ENCODE assay signal across 8 cellular contexts in the genomic region with DNA sequence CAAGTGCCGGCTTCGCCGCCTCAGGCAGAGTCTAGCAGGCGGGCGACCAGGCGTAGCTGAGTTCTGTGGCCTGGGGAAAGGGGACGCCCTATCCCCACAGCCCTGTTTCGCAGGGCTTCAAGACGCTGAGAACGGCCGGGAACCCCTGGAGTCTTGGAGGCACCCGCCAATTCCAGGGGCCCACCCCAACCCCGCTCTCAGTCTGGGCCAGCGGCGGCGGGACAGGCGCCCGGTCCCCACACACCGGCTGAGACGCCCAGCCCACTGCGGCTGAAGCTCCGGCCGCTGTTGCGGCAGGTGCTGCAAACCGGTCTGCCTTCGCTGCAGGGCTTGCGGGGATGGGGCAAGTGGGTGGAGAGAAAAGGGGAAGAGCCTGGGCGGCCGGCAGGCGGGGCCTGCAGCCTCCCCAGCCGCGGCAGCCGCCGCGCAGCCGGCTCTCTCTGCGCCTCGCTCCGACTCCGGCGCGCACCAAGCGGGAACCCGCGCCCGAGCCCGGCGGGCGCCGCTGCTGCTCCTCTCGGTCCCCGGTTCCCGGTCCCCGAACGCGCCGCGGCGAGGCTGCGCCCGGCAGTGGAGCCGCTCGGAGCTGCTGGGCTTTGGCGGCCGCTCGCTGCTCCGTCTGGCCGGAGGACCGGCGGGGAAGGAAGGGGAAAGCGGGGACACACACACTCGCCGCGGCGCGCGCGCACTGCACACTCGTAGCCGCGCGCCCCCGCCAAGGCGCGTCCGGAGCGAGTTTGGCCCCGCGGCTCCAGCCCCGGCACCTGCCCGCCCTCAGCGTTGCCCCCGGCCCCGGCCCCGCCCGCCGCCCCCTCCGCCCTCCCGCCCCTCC. TPM values are rescaled to one million over a fixed set of nuclear protein-coding genes. Genes with fewer than 3 reads are reported as not detected.
A peak's percentile ranks its signal among the peaks of the same experiment; 100 is the strongest.
DNase-seq lines count a peak whose midpoint lies in the region; ATAC-seq lines count a peak whose summit lies in the region.

PIP5K1B (plus strand) TSS at position 437 of the 832 bp plus-strand sequence. CDS start 117,375 bp downstream, outside the sequence.

- intact Hi-C loops in right cardiac atrium (cut with DNase I): loop anchor here in 3 of 4 donors (5.0 to 10.0 kb wide), 4 partner anchors 77 to 290 kb away; a partner anchor contains a TSS

- H3K9me3 ChIP-seq in adipocyte (ENCODE audit: control insufficient read depth, low read length) (no peaks in the 10 kb centered on the region), right cardiac atrium (ENCODE audit: control insufficient read depth, low read length) (no peaks in the 10 kb centered on the region)
- H3K9me3 ChIP-seq in effector memory CD4-positive, alpha-beta T cell (ENCODE audit: control insufficient read depth, low read length): no peaks in the 10 kb centered on the region

- DNase-seq in DMS153 (lab: John Stamatoyannopoulos, UW) (peak; percentile 78), NOMO-1 (lab: John Stamatoyannopoulos, UW; ENCODE audit: unreplicated experiment in 2 of 2) (peak; percentile 59 to 68), adipocyte (ENCODE audit: low read depth) (peak; percentile 65), right cardiac atrium (peak; percentile 69 to 90 (median 86)), pons (ENCODE audit: low spot score) (peak; percentile 30)
- DNase-seq in effector memory CD4-positive, alpha-beta T cell: no peak

- peaks cover 12% of the 10 kb centered on the region for H3K4me1 ChIP-seq in adipocyte (ENCODE audit: control insufficient read depth, insufficient read depth, low read length)
- H3K4me1 ChIP-seq in right cardiac atrium (ENCODE audit: control insufficient read depth, insufficient read depth, low read length): peaks cover 5% of the 10 kb centered on the region
- H3K4me1 ChIP-seq in effector memory CD4-positive, alpha-beta T cell (ENCODE audit: control insufficient read depth, insufficient read depth, low read length, poor library complexity, severe bottlenecking): peaks cover 4% of the 10 kb centered on the region

- ATAC-seq in GM19372 (IDR thresholded peaks at IDR 0.05; ENCODE audit: low read depth, unreplicated experiment) (peak; percentile 72), HG03460 (IDR thresholded peaks at IDR 0.05; ENCODE audit: unreplicated experiment) (peak; percentile 75), right cardiac atrium (peak; percentile 92)

- H3K36me3 ChIP-seq in adipocyte (ENCODE audit: control insufficient read depth, insufficient read depth, low read length, severe bottlenecking): no peaks in the 10 kb centered on the region
- H3K36me3 ChIP-seq in effector memory CD4-positive, alpha-beta T cell (ENCODE audit: control insufficient read depth, insufficient read depth, low read length): no peaks in the 10 kb centered on the region

- under 1% methylated on average over 99 of the region's 99 CpGs for WGBS in right cardiac atrium

- H3K4me3 ChIP-seq in adipocyte (ENCODE audit: low read length): peak within 1 kb of the TSS; percentile 76
- H3K4me3 ChIP-seq in right cardiac atrium (ENCODE audit: low read length): peak within 1 kb of the TSS; percentile 54
- H3K4me3 ChIP-seq in effector memory CD4-positive, alpha-beta T cell (ENCODE audit: insufficient read depth, low read depth, low read length, poor library complexity, severe bottlenecking): no peak within 1 kb of the TSS

- peak within 1 kb of the TSS; percentile 70 for H3K27ac ChIP-seq in right cardiac atrium (ENCODE audit: low read length)
- no peak within 1 kb of the TSS for H3K27ac ChIP-seq in effector memory CD4-positive, alpha-beta T cell (ENCODE audit: insufficient read depth, low read length, poor library complexity, severe bottlenecking)

- H3K9ac ChIP-seq in adipocyte (ENCODE audit: low read length): no peak within 1 kb of the TSS

- H3K27me3 ChIP-seq in adipocyte (replicated peaks; ENCODE audit: control insufficient read depth, insufficient read depth, low read length) (peaks cover 75% of the 10 kb centered on the region), right cardiac atrium (ENCODE audit: control insufficient read depth, insufficient read depth) (no peaks in the 10 kb centered on the region)
- peaks cover 17% of the 10 kb centered on the region for H3K27me3 ChIP-seq in effector memory CD4-positive, alpha-beta T cell (replicated peaks; ENCODE audit: control insufficient read depth, insufficient read depth, low read length, poor library complexity, severe bottlenecking)

RNA-seq across cellular contexts. Expression of gene PIP5K1B, which starts in this region (rescaled TPM):
- 10 to 100 TPM; 38.1 to 81.5 (median 70.0) TPM for total RNA-seq in right cardiac atrium
- 37.8 TPM for polyA plus RNA-seq in right cardiac atrium

Comparison
In these comparisons a context has a peak if more than half of its experiments do, and no peak if none do; other contexts are left out.
1. DNase-seq: peak in DMS153 (single experiment), NOMO-1 (2 of 2), adipocyte (single experiment), right cardiac atrium (3 of 3) and pons (single experiment); none in effector memory CD4-positive, alpha-beta T cell (0 of 3).
2. Peak in every context shown above with its lines, with median percentiles within 50 percentile points of each other: ATAC-seq.